9 cellular contexts compared by ENCODE assay signal in genomic region chr10:80506189-80506575, GRCh38. TPM values are rescaled to one million over a fixed set of nuclear protein-coding genes. Genes with fewer than 3 reads are reported as not detected.
DNase-seq lines count a peak whose midpoint lies in the region; ATAC-seq and TF ChIP-seq lines count a peak whose summit lies in the region.
"Had no signal": no experiment of that assay in that cellular context is flagged by ENCODE, and none has a peak within 500 bp of the region (broad histone marks: within the 10 kb centered on the region; RNA-seq: fewer than 3 reads in every experiment).

No MANE protein-coding gene starts in this region.

- no peak overlapping the region for H3K4me3 ChIP-seq in SJCRH30
- H3K4me3 ChIP-seq in prostate gland: no peak overlapping the region
- no peak overlapping the region for H3K4me3 ChIP-seq in BE2C (ENCODE audit: low read depth, low read length)
- H3K4me3 ChIP-seq in WERI-Rb-1 (ENCODE audit: low read depth, low read length): no peak overlapping the region

- no peak for TF ChIP-seq CTCF in prostate gland (IDR thresholded peaks at IDR 0.05)
- TF ChIP-seq CTCF in BE2C (IDR thresholded peaks at IDR 0.05; ENCODE audit: low read depth, low read length): no peak
- no peak for TF ChIP-seq CTCF in WERI-Rb-1 (IDR thresholded peaks at IDR 0.05; ENCODE audit: low read depth, low read length)

- ATAC-seq in GM21360 (IDR thresholded peaks at IDR 0.05; ENCODE audit: unreplicated experiment): no peak

- H3K4me1 ChIP-seq in SJCRH30 (peaks cover 23% of the 10 kb centered on the region), prostate gland (replicated peaks) (peaks cover 17% of the 10 kb centered on the region), BE2C (no peaks in the 10 kb centered on the region)

- DNase-seq in EH (ENCODE audit: low read depth) (peak; percentile 81), SJCRH30 (no peak), epithelial cell of prostate (ENCODE audit: low read depth, low spot score) (peak; percentile 86), prostate gland (ENCODE audit: low spot score) (no peak), BE2C (no peak), AML-193 (lab: John Stamatoyannopoulos, UW) (no peak), WERI-Rb-1 (no peak)
- DNase-seq: NCI-H510A had no signal

- intact Hi-C loops in prostate gland (cut with DNase I): loop anchor here (5.0 kb wide), 1 partner anchor 124 kb away; no protein-coding TSS in a partner anchor

- no peak for TF ChIP-seq POLR2A in prostate gland (IDR thresholded peaks at IDR 0.05)

- H3K27me3 ChIP-seq in SJCRH30 (no peaks in the 10 kb centered on the region), prostate gland (replicated peaks; ENCODE audit: insufficient read depth) (no peaks in the 10 kb centered on the region), BE2C (no peaks in the 10 kb centered on the region), WERI-Rb-1 (ENCODE audit: insufficient read depth, low read depth, severe bottlenecking) (no peaks in the 10 kb centered on the region)

- peak overlapping the region; percentile 58 for H3K27ac ChIP-seq in SJCRH30
- peak overlapping the region; percentile 99 for H3K27ac ChIP-seq in epithelial cell of prostate
- peak overlapping the region; percentile 54 to 64 for H3K27ac ChIP-seq in prostate gland
- H3K27ac ChIP-seq in WERI-Rb-1: no peak overlapping the region

- H3K36me3 ChIP-seq in SJCRH30 (peaks cover 3% of the 10 kb centered on the region), prostate gland (peaks cover 0 to 2% of the 10 kb centered on the region in 2 donors), BE2C (no peaks in the 10 kb centered on the region), WERI-Rb-1 (peaks cover 36% of the 10 kb centered on the region)

- H3K9me3 ChIP-seq in SJCRH30 (replicated peaks) (no peaks in the 10 kb centered on the region), prostate gland (no peaks in the 10 kb centered on the region), BE2C (no peaks in the 10 kb centered on the region), WERI-Rb-1 (ENCODE audit: severe bottlenecking) (no peaks in the 10 kb centered on the region)

- WGBS in prostate gland: 39% methylated on average over 6 of the region's 6 CpGs

RNA-seq across cellular contexts. Expression of gene SH2D4B, which starts 31.5 kb away (rescaled TPM):
- total RNA-seq in SJCRH30 (2014; rRNA removed; shearing (Covaris generic)): not detected in 2 replicates
- total RNA-seq in prostate gland: under 1 TPM in 1 of 2 donors, not detected in 1; 0.40 TPM
- not detected for polyA plus RNA-seq in BE2C (2012; ENCODE audit: insufficient read depth, insufficient read length, low read depth)

RNA-seq across cellular contexts. Expression of gene TSPAN14, which starts 52.1 kb away (rescaled TPM):
- total RNA-seq in SJCRH30 (2014; rRNA removed; shearing (Covaris generic)): 37.7 and 40.4 TPM in 2 replicates
- total RNA-seq in prostate gland: 100 to 1,000 TPM in 1 of 2 donors, 10 to 100 TPM in 1; 69.8 to 103 TPM
- polyA plus RNA-seq in BE2C (2012; ENCODE audit: insufficient read depth, insufficient read length, low read depth): 29.9 TPM

Comparison
In these comparisons a context has a peak if more than half of its experiments do, and no peak if none do; other contexts are left out.
1. DNase-seq: peak in EH (single experiment) and epithelial cell of prostate (single experiment); none in SJCRH30 (0 of 2), prostate gland (single experiment), BE2C (single experiment), AML-193 (0 of 2) and WERI-Rb-1 (single experiment).